Comparison of ENCODE assay signal across 14 cellular contexts in genomic region chr5:176851380-176851779, GRCh38. TPM values are rescaled to one million over a fixed set of nuclear protein-coding genes. Genes with fewer than 3 reads are reported as not detected.
"Had no signal": no experiment of that assay in that cellular context is flagged by ENCODE, and none has a peak within 500 bp of the region (broad histone marks: within the 10 kb centered on the region; RNA-seq: fewer than 3 reads in every experiment).

No MANE protein-coding gene starts in this region.

- H3K9me3 ChIP-seq: MG63, SJCRH30 had no signal

- H3K27me3 ChIP-seq: MG63 had no signal

- DNase-seq: Karpas-422, KG1, MG63, NCI-H1417 treated with DMSO at 0.1 percent for 48 hours, NCI-H187, NCI-H2081 treated with DMSO at 0.1 percent for 48 hours, NCI-H226, NCI-H510A, NCI-H524 treated with DMSO at 0.1 percent for 48 hours, SJCRH30 had no signal

- H3K27ac ChIP-seq: RWPE1, SJCRH30 had no signal

- FAIRE-seq: RCC 7860 had no signal

- H3K4me1 ChIP-seq: SJCRH30 had no signal

- ATAC-seq: SK-N-SH treated with all-trans-retinoic acid at 6 μM for 48 hours had no signal

- H3K4me3 ChIP-seq: MG63, SJCRH30 had no signal

- H3K36me3 ChIP-seq: MG63, SJCRH30 had no signal

RNA-seq across cellular contexts. Expression of gene HK3, which starts 47.8 kb away (rescaled TPM):
- total RNA-seq: HT1080, SJCRH30 had no signal
